1 cellular context compared by ENCODE assay signal in genomic region chr11:1692708-1693326, GRCh38.
TF ChIP-seq lines count a peak whose summit lies in the region.

No MANE protein-coding gene starts in this region.

TF ChIP-seq in GM23338, 12 proteins besides CTCF, POLR2A, EP300 and RAD21:
- TF ChIP-seq REST (IDR thresholded peaks at IDR 0.05; ENCODE audit: unreplicated experiment) (no peak), POLR2AphosphoS5 (IDR thresholded peaks at IDR 0.05; ENCODE audit: low read depth) (no peak), CREB1 (CRISPR knock-in tag; IDR thresholded peaks at IDR 0.05; ENCODE audit: low read depth) (no peak), ETS1 (IDR thresholded peaks at IDR 0.05) (no peak), STAT1 (IDR thresholded peaks at IDR 0.05; ENCODE audit: unreplicated experiment) (no peak), ZNF331 (CRISPR knock-in tag; IDR thresholded peaks at IDR 0.05; ENCODE audit: low read depth) (no peak), EZH2 (IDR thresholded peaks at IDR 0.05; ENCODE audit: low read depth, unreplicated experiment) (no peak), ZNF462 (CRISPR knock-in tag; IDR thresholded peaks at IDR 0.05) (no peak), NANOG (IDR thresholded peaks at IDR 0.05; ENCODE audit: borderline replicate concordance) (no peak), ZNF114 (CRISPR knock-in tag; IDR thresholded peaks at IDR 0.05) (no peak), JUNB (IDR thresholded peaks at IDR 0.05; ENCODE audit: unreplicated experiment) (no peak), EZH2phosphoT487 (IDR thresholded peaks at IDR 0.05; ENCODE audit: unreplicated experiment) (no peak)
